19 cellular contexts compared by ENCODE assay signal in genomic region chr4:95833652-95834276, GRCh38. TPM values are rescaled to one million over a fixed set of nuclear protein-coding genes. Genes with fewer than 3 reads are reported as not detected.
DNase-seq lines count a peak whose midpoint lies in the region; ATAC-seq and TF ChIP-seq lines count a peak whose summit lies in the region.
"Had no signal": no experiment of that assay in that cellular context is flagged by ENCODE, and none has a peak within 500 bp of the region (broad histone marks: within the 10 kb centered on the region; RNA-seq: fewer than 3 reads in every experiment).

No MANE protein-coding gene starts in this region.

- no peaks in the 10 kb centered on the region for H3K27me3 Mint-ChIP-seq in nephron progenitor cell (ENCODE audit: low read depth, poor library complexity)
- no peaks in the 10 kb centered on the region for H3K27me3 Mint-ChIP-seq in CD4-positive, alpha-beta T cell
- H3K27me3 Mint-ChIP-seq in naive thymus-derived CD8-positive, alpha-beta T cell, result peaks cover 0 to 5% (median 0%) of the 10 kb centered on the region in 5 donors

- no peak overlapping the region for H3K9ac ChIP-seq in adipocyte (ENCODE audit: low read length)

- H3K4me3 Mint-ChIP-seq in nephron progenitor cell, result no peak overlapping the region
- H3K4me3 Mint-ChIP-seq in CD4-positive, alpha-beta T cell, result no peak overlapping the region
- no peak overlapping the region for H3K4me3 Mint-ChIP-seq in naive thymus-derived CD8-positive, alpha-beta T cell
- H3K4me3 Mint-ChIP-seq: HFFc6 had no signal

- no peaks in the 10 kb centered on the region for H3K9me3 ChIP-seq in adipocyte (ENCODE audit: control insufficient read depth, low read length)
- H3K9me3 ChIP-seq in CD4-positive, alpha-beta T cell (ENCODE audit: control insufficient read depth, low read length), result no peaks in the 10 kb centered on the region

- H3K4me1 ChIP-seq in adipocyte (ENCODE audit: control insufficient read depth, insufficient read depth, low read length), result no peaks in the 10 kb centered on the region

- no peaks in the 10 kb centered on the region for H3K36me3 ChIP-seq in adipocyte (ENCODE audit: control insufficient read depth, insufficient read depth, low read length, severe bottlenecking)

- intact Hi-C loops in CD4-positive, alpha-beta T cell (cut with DNase I, micrococcal nuclease), result no loop called here

- H3K4me1 Mint-ChIP-seq in nephron progenitor cell, result peaks cover 10% of the 10 kb centered on the region
- H3K4me1 Mint-ChIP-seq in CD4-positive, alpha-beta T cell (ENCODE audit: low read depth), result no peaks in the 10 kb centered on the region
- H3K4me1 Mint-ChIP-seq in naive thymus-derived CD8-positive, alpha-beta T cell, result peaks cover 0 to 2% (median 0%) of the 10 kb centered on the region in 4 donors

- peak overlapping the region; percentile 5 for H3K27ac Mint-ChIP-seq in nephron progenitor cell
- H3K27ac Mint-ChIP-seq in CD4-positive, alpha-beta T cell, result no peak overlapping the region
- H3K27ac Mint-ChIP-seq in naive thymus-derived CD8-positive, alpha-beta T cell, result no peak overlapping the region
- H3K27ac Mint-ChIP-seq: HFFc6 had no signal

- POLR2A ChIA-PET in CD4-positive, alpha-beta T cell (lab: Charles Lee), result no interaction called here
- POLR2A ChIA-PET in naive thymus-derived CD8-positive, alpha-beta T cell (lab: Charles Lee), result no interaction called here

- no peak overlapping the region for H3K4me3 ChIP-seq in adipocyte (ENCODE audit: low read length)
- H3K4me3 ChIP-seq: GM12878, PC-9 had no signal

- DNase-seq in adipocyte (ENCODE audit: low read depth) (peak; percentile 15), nephron progenitor cell (no peak), NCI-H748 treated with DMSO at 0.1 percent for 48 hours (lab: John Stamatoyannopoulos, UW) (no peak), DMS114 treated with DMSO at 0.1 percent for 48 hours (lab: John Stamatoyannopoulos, UW; ENCODE audit: unreplicated experiment) (no peak)
- no peak for DNase-seq in CD4-positive, alpha-beta T cell
- DNase-seq in naive thymus-derived CD8-positive, alpha-beta T cell, result no peak
- DNase-seq: DND-41, H7, HFFc6, Kasumi-1, NCI-H1694, NCI-H2081, NCI-H2171 treated with DMSO at 0.1 percent for 48 hours, NCI-H524 treated with DMSO at 0.1 percent for 48 hours, PC-9 had no signal

- ATAC-seq in CD4-positive, alpha-beta T cell (ENCODE audit: poor library complexity), result no peak
- no peak for ATAC-seq in naive thymus-derived CD8-positive, alpha-beta T cell
- ATAC-seq: GM12878 had no signal

- TF ChIP-seq CTCF in nephron progenitor cell (IDR thresholded peaks at IDR 0.05), result no peak
- TF ChIP-seq CTCF in CD4-positive, alpha-beta T cell (IDR thresholded peaks at IDR 0.05), result no peak

- H3K9me3 Mint-ChIP-seq in nephron progenitor cell, result no peaks in the 10 kb centered on the region
- H3K9me3 Mint-ChIP-seq in CD4-positive, alpha-beta T cell, result no peaks in the 10 kb centered on the region
- peaks cover 0 to 2% (median 0%) of the 10 kb centered on the region in 9 donors for H3K9me3 Mint-ChIP-seq in naive thymus-derived CD8-positive, alpha-beta T cell

- H3K27me3 ChIP-seq in adipocyte (replicated peaks; ENCODE audit: control insufficient read depth, insufficient read depth, low read length), result no peaks in the 10 kb centered on the region
- H3K27me3 ChIP-seq in CD4-positive, alpha-beta T cell (ENCODE audit: control insufficient read depth, insufficient read depth, low read length), result no peaks in the 10 kb centered on the region

- H3K27ac ChIP-seq in CD4-positive, alpha-beta T cell (ENCODE audit: low read depth, low read length), result no peak overlapping the region
- H3K27ac ChIP-seq: C4-2B, PC-9 had no signal

- no peaks in the 10 kb centered on the region for H3K36me3 Mint-ChIP-seq in nephron progenitor cell (ENCODE audit: low read depth)
- no peaks in the 10 kb centered on the region for H3K36me3 Mint-ChIP-seq in CD4-positive, alpha-beta T cell (ENCODE audit: low read depth)
- no peaks in the 10 kb centered on the region for H3K36me3 Mint-ChIP-seq in naive thymus-derived CD8-positive, alpha-beta T cell

- CTCF ChIA-PET in CD4-positive, alpha-beta T cell (lab: Charles Lee), result no interaction called here

TF ChIP-seq in PFSK-1, 5 proteins besides CTCF, POLR2A, EP300 and RAD21:
- TF ChIP-seq FOXP2 (optimal IDR thresholded peaks at IDR 0.05; ENCODE audit: borderline replicate concordance, extremely low read depth, extremely low read length, insufficient read depth) (no peak), TAF1 (IDR thresholded peaks at IDR 0.05; ENCODE audit: borderline replicate concordance, insufficient read depth, low read length) (no peak), POLR2AphosphoS5 (IDR thresholded peaks at IDR 0.05; ENCODE audit: low read depth, low read length) (no peak), SIN3A (IDR thresholded peaks at IDR 0.05; ENCODE audit: borderline replicate concordance, insufficient read depth, low read length) (0 out of 2 replicates have a peak, but pooled peaks have one; percentile 55)
- TF ChIP-seq, protein P1, sequence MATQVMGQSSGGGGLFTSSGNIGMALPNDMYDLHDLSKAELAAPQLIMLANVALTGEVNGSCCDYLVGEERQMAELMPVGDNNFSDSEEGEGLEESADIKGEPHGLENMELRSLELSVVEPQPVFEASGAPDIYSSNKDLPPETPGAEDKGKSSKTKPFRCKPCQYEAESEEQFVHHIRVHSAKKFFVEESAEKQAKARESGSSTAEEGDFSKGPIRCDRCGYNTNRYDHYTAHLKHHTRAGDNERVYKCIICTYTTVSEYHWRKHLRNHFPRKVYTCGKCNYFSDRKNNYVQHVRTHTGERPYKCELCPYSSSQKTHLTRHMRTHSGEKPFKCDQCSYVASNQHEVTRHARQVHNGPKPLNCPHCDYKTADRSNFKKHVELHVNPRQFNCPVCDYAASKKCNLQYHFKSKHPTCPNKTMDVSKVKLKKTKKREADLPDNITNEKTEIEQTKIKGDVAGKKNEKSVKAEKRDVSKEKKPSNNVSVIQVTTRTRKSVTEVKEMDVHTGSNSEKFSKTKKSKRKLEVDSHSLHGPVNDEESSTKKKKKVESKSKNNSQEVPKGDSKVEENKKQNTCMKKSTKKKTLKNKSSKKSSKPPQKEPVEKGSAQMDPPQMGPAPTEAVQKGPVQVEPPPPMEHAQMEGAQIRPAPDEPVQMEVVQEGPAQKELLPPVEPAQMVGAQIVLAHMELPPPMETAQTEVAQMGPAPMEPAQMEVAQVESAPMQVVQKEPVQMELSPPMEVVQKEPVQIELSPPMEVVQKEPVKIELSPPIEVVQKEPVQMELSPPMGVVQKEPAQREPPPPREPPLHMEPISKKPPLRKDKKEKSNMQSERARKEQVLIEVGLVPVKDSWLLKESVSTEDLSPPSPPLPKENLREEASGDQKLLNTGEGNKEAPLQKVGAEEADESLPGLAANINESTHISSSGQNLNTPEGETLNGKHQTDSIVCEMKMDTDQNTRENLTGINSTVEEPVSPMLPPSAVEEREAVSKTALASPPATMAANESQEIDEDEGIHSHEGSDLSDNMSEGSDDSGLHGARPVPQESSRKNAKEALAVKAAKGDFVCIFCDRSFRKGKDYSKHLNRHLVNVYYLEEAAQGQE (IDR thresholded peaks at IDR 0.05; ENCODE audit: insufficient read depth in 1 of 2, low read depth in 2 of 2, low read length in 2 of 2), result no peak

RNA-seq across cellular contexts. Expression of gene PDHA2, which starts 6.1 kb away (rescaled TPM):
- polyA plus RNA-seq in PFSK-1 (2012; ENCODE audit: insufficient read length, low read depth), result not detected
- not detected for total RNA-seq in CD4-positive, alpha-beta T cell
- not detected for total RNA-seq in naive thymus-derived CD8-positive, alpha-beta T cell
- polyA plus RNA-seq in naive thymus-derived CD8-positive, alpha-beta T cell, result not detected
- total RNA-seq: GM12878, H7, HFFc6, MCF 10A, PC-9 had no signal
- polyA plus RNA-seq: GM12878 had no signal
